9 cellular contexts compared by ENCODE assay signal in the genomic region with DNA sequence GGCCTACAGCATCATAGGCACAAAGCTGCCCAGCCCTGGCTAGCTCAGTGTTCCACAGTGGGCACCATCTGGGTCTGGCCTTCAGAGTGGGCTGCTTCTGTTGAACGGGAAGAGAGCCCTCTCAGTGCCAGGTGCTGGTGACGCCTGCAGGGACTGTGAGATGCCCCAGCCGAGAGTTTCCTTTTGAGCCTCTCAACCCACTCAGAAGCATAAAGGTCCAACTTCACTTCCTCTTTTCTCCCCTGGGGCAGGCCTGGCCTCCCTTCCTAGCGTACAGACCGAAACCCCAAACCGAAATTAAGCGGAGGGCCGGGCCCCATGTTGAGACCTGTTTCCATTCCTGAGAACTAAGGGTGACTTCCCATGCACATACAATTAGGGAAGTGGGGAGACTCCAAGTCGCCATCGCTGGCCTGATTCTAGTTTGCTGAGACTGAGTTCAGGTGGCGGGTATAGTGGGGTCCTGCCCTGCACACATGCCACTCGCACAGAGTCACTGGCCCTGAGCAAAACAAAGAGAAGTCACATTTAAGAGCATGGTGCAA. TPM values are rescaled to one million over a fixed set of nuclear protein-coding genes. Genes with fewer than 3 reads are reported as not detected.
DNase-seq lines count a peak whose midpoint lies in the region; ATAC-seq, FAIRE-seq and TF ChIP-seq lines count a peak whose summit lies in the region.
"Had no signal": no experiment of that assay in that cellular context is flagged by ENCODE, and none has a peak within 500 bp of the region (broad histone marks: within the 10 kb centered on the region; RNA-seq: fewer than 3 reads in every experiment).

No MANE protein-coding gene starts in this region.

- peak overlapping the region; percentile 88 to 99 (median 94) for H3K27ac Mint-ChIP-seq in CD8-positive, alpha-beta memory T cell

- peaks cover 42 to 71% (median 46%) of the 10 kb centered on the region in 3 donors for H3K4me1 Mint-ChIP-seq in CD8-positive, alpha-beta memory T cell
- H3K4me1 Mint-ChIP-seq in activated T-cell treated with anti-CD3 and anti-CD28 coated beads, Interleukin-2, amount 50 U/mL, for 4 hours (ENCODE audit: low read depth), result peaks cover 53% of the 10 kb centered on the region

- BruUV-seq in mammary epithelial cell (replicated peaks; lab: Mats Ljungman, UMichigan), result no TSS peak

- H3K9me3 Mint-ChIP-seq in CD8-positive, alpha-beta memory T cell, result no peaks in the 10 kb centered on the region
- no peaks in the 10 kb centered on the region for H3K9me3 Mint-ChIP-seq in activated T-cell treated with anti-CD3 and anti-CD28 coated beads, Interleukin-2, amount 50 U/mL, for 4 hours

- TF ChIP-seq CTCF in mammary epithelial cell (conservative IDR thresholded peaks at IDR 0.05 in 1 of 2, IDR thresholded peaks at IDR 0.05 in 1 of 2; ENCODE audit: extremely low read depth in 1 of 2, insufficient read depth in 1 of 2, low read depth in 1 of 2, low read length in 2 of 2), result no peak

- H3K9me3 ChIP-seq in CD8-positive, alpha-beta memory T cell (ENCODE audit: low read length), result no peaks in the 10 kb centered on the region
- H3K9me3 ChIP-seq in small intestine (ENCODE audit: control insufficient read depth, low read depth) (no peaks in the 10 kb centered on the region), mammary epithelial cell (replicated peaks; ENCODE audit: insufficient read depth, low read length) (no peaks in the 10 kb centered on the region)
- H3K9me3 ChIP-seq: adrenal gland had no signal

- H3K9ac ChIP-seq in mammary epithelial cell (ENCODE audit: insufficient read depth, low read length), result no peak overlapping the region

- FAIRE-seq in small intestine (lab: Jason Lieb, UNC), result no peak

- no peaks in the 10 kb centered on the region for H3K27me3 Mint-ChIP-seq in CD8-positive, alpha-beta memory T cell
- H3K27me3 Mint-ChIP-seq in activated T-cell treated with anti-CD3 and anti-CD28 coated beads, Interleukin-2, amount 50 U/mL, for 4 hours (ENCODE audit: low read depth), result no peaks in the 10 kb centered on the region

- peak overlapping the region; percentile 33 to 87 (median 83) for H3K4me3 Mint-ChIP-seq in CD8-positive, alpha-beta memory T cell
- peak overlapping the region; percentile 32 for H3K4me3 Mint-ChIP-seq in activated T-cell treated with anti-CD3 and anti-CD28 coated beads, Interleukin-2, amount 50 U/mL, for 4 hours

- WGBS in small intestine, 3 donors, result 68 to 84% (median 74%) methylated on average over 12 of the region's 12 CpGs
- 98% methylated on average over 12 of the region's 12 CpGs for WGBS in mammary epithelial cell (ENCODE audit: low coverage, missing lambda C conversion rate)

- peaks cover 37% of the 10 kb centered on the region for H3K4me1 ChIP-seq in CD8-positive, alpha-beta memory T cell (ENCODE audit: insufficient read depth, low read length)
- peaks cover 7 to 9% of the 10 kb centered on the region in 2 donors for H3K4me1 ChIP-seq in small intestine (ENCODE audit: control insufficient read depth in 2 of 2, insufficient read depth in 1 of 2, low read depth in 1 of 2, low read length in 1 of 2)
- H3K4me1 ChIP-seq in mammary epithelial cell (ENCODE audit: insufficient read depth, low read length), result no peaks in the 10 kb centered on the region

- DNase-seq in CD8-positive, alpha-beta memory T cell, result peak in 1 of 5 donors; percentile 55
- no peak for DNase-seq in activated T-cell treated with anti-CD3 and anti-CD28 coated beads, Interleukin-2, amount 50 U/mL, for 4 hours
- DNase-seq in small intestine (no peak), activated gamma-delta T cell treated with Interleukin-2 at 50 U/mL for 16 hours (no peak), mammary epithelial cell (no peak), hepatic stellate cell (ENCODE audit: low spot score) (no peak)

- H3K4me3 ChIP-seq in CD8-positive, alpha-beta memory T cell (ENCODE audit: low read length), result no peak overlapping the region
- H3K4me3 ChIP-seq in small intestine (ENCODE audit: low read depth in 1 of 2, low read length in 2 of 2) (no peak overlapping the region), mammary epithelial cell (replicated peaks in 1 of 3; ENCODE audit: insufficient read depth in 1 of 3, low read depth in 2 of 3, low read length in 3 of 3) (no peak overlapping the region)
- H3K4me3 ChIP-seq: adrenal gland had no signal

- peaks cover 52% of the 10 kb centered on the region for H3K79me2 ChIP-seq in mammary epithelial cell (ENCODE audit: insufficient read depth, low read length)

- peaks cover 30% of the 10 kb centered on the region for H3K36me3 ChIP-seq in CD8-positive, alpha-beta memory T cell (ENCODE audit: insufficient read depth, low read length)
- H3K36me3 ChIP-seq in small intestine (ENCODE audit: control insufficient read depth in 2 of 2, insufficient read depth in 2 of 2, low read length in 2 of 2) (peaks cover 11 to 21% of the 10 kb centered on the region in 2 donors), mammary epithelial cell (ENCODE audit: insufficient read depth, low read length) (peaks cover 3% of the 10 kb centered on the region)

- H3K4me2 ChIP-seq in mammary epithelial cell (ENCODE audit: insufficient read depth, low read depth, low read length), result no peak overlapping the region

- H3K27ac ChIP-seq in CD8-positive, alpha-beta memory T cell (ENCODE audit: low read depth, low read length), result no peak overlapping the region
- peak overlapping the region; percentile 89 to 94 for H3K27ac ChIP-seq in small intestine (ENCODE audit: low read depth in 1 of 2, low read length in 1 of 2)
- no peak overlapping the region for H3K27ac ChIP-seq in mammary epithelial cell (ENCODE audit: insufficient read depth, low read depth, low read length)

- CTCF ChIA-PET in CD8-positive, alpha-beta memory T cell (lab: Charles Lee), result interaction anchor here (0.6 to 1.4 kb wide), 5 partner anchors 10 to 282 kb away, joined by 3 read pairs; no protein-coding TSS in a partner anchor
- CTCF ChIA-PET in mammary epithelial cell (lab: Charles Lee; ENCODE audit: low non-redundant PET), result interaction anchor here (0.6 kb wide), 1 partner anchor 941 kb away, joined by 3 read pairs; no protein-coding TSS in a partner anchor

- H2AFZ ChIP-seq in mammary epithelial cell (ENCODE audit: low read depth, low read length), result no peak overlapping the region

- H4K20me1 ChIP-seq in mammary epithelial cell (ENCODE audit: insufficient read depth, low read length), result no peaks in the 10 kb centered on the region

- POLR2A ChIA-PET in CD8-positive, alpha-beta memory T cell (lab: Charles Lee), result interaction anchor here (1.3 kb wide), 1 partner anchor 48 kb away, joined by 6 read pairs; no protein-coding TSS in a partner anchor

- peak; percentile 83 for ATAC-seq in GM19395 (IDR thresholded peaks at IDR 0.05; ENCODE audit: unreplicated experiment)
- ATAC-seq in HG03432 (IDR thresholded peaks at IDR 0.05; ENCODE audit: unreplicated experiment), result peak; percentile 80
- peak; percentile 63 to 77 for ATAC-seq in activated T-cell treated with anti-CD3 and anti-CD28 coated beads, Interleukin-2, amount 50 U/mL, for 4 hours

- intact Hi-C loops in mammary epithelial cell (cut with micrococcal nuclease), result no loop called here

- dilution Hi-C loops in mammary epithelial cell (cut with HindIII; ENCODE audit: low sequenced_read_pairs), result no loop called here

- no peaks in the 10 kb centered on the region for H3K27me3 ChIP-seq in CD8-positive, alpha-beta memory T cell (ENCODE audit: insufficient read depth, low read length, poor library complexity, severe bottlenecking)
- H3K27me3 ChIP-seq in small intestine (ENCODE audit: control insufficient read depth in 2 of 2, insufficient read depth in 2 of 2, low read length in 2 of 2) (no peaks in the 10 kb centered on the region), mammary epithelial cell (ENCODE audit: insufficient read depth, low read length) (no peaks in the 10 kb centered on the region)
- H3K27me3 ChIP-seq: adrenal gland had no signal

- H3K36me3 Mint-ChIP-seq in CD8-positive, alpha-beta memory T cell, result peaks cover 0 to 79% (median 8%) of the 10 kb centered on the region in 3 donors
- H3K36me3 Mint-ChIP-seq in activated T-cell treated with anti-CD3 and anti-CD28 coated beads, Interleukin-2, amount 50 U/mL, for 4 hours (ENCODE audit: insufficient read depth), result peaks cover 22% of the 10 kb centered on the region

- in situ Hi-C loops in mammary epithelial cell (cut with MboI; ENCODE audit: low sequenced_read_pairs in 2 of 2), result no loop called here

RNA-seq across cellular contexts. Expression of a gene that starts 6.9 kb away (rescaled TPM):
- total RNA-seq in CD8-positive, alpha-beta memory T cell, result 100 to 1,000 TPM; 268 to 298 TPM
- 86.3 TPM for polyA plus RNA-seq in CD8-positive, alpha-beta memory T cell
- total RNA-seq in activated T-cell treated with anti-CD3 and anti-CD28 coated beads, Interleukin-2, amount 50 U/mL, for 4 hours, result 100 to 1,000 TPM; 140 to 167 (median 153) TPM
- 100 to 1,000 TPM in 1 of 3 donors, 10 to 100 TPM in 2; 58.0 to 107 (median 82.7) TPM for polyA plus RNA-seq in small intestine
- 10 to 100 TPM; 46.0 to 70.1 TPM for total RNA-seq in mammary epithelial cell
- polyA plus RNA-seq in mammary epithelial cell, result 131 TPM
- polyA minus RNA-seq in mammary epithelial cell, result 123 TPM

RNA-seq across cellular contexts. Expression of a gene that starts 24.9 kb away (rescaled TPM):
- total RNA-seq in CD8-positive, alpha-beta memory T cell, result 1 to 10 TPM; 8.6 to 9.3 TPM
- 12.8 TPM for polyA plus RNA-seq in CD8-positive, alpha-beta memory T cell
- 1 to 10 TPM; 5.7 to 9.2 (median 7.0) TPM for total RNA-seq in activated T-cell treated with anti-CD3 and anti-CD28 coated beads, Interleukin-2, amount 50 U/mL, for 4 hours
- 10 to 100 TPM; 14.8 to 31.3 (median 22.7) TPM for polyA plus RNA-seq in small intestine
- under 1 TPM; under 0.01 to 0.28 TPM for total RNA-seq in mammary epithelial cell
- 0.03 TPM for polyA plus RNA-seq in mammary epithelial cell
- polyA minus RNA-seq in mammary epithelial cell, result not detected

RNA-seq across cellular contexts. Expression of a gene that starts 42.3 kb away (rescaled TPM):
- total RNA-seq in CD8-positive, alpha-beta memory T cell, result 100 to 1,000 TPM; 259 to 270 TPM
- 127 TPM for polyA plus RNA-seq in CD8-positive, alpha-beta memory T cell
- 100 to 1,000 TPM; 153 to 177 (median 168) TPM for total RNA-seq in activated T-cell treated with anti-CD3 and anti-CD28 coated beads, Interleukin-2, amount 50 U/mL, for 4 hours
- polyA plus RNA-seq in small intestine (100 to 1,000 TPM; 135 to 238 (median 152) TPM), mammary epithelial cell (499 TPM)
- 100 to 1,000 TPM; 716 to 802 TPM for total RNA-seq in mammary epithelial cell
- polyA minus RNA-seq in mammary epithelial cell, result 299 TPM

RNA-seq across cellular contexts. Expression of a gene that starts 54.8 kb away (rescaled TPM):
- total RNA-seq in CD8-positive, alpha-beta memory T cell, result not detected
- polyA plus RNA-seq in CD8-positive, alpha-beta memory T cell, result not detected
- not detected for total RNA-seq in activated T-cell treated with anti-CD3 and anti-CD28 coated beads, Interleukin-2, amount 50 U/mL, for 4 hours
- polyA plus RNA-seq in small intestine (not detected), mammary epithelial cell (not detected)
- total RNA-seq in mammary epithelial cell, result not detected
- polyA minus RNA-seq in mammary epithelial cell, result not detected
- total RNA-seq: adrenal gland had no signal
- polyA plus RNA-seq: adrenal gland had no signal

Comparison
In these comparisons a context has a peak if more than half of its experiments do, and no peak if none do; other contexts are left out.
1. H3K27ac ChIP-seq: peak in small intestine (2 of 2); none in CD8-positive, alpha-beta memory T cell (single experiment) and mammary epithelial cell (single experiment).
2. RNA of a gene that starts 24.9 kb away (total RNA-seq): 8.6 to 9.3 TPM in CD8-positive, alpha-beta memory T cell and 5.7 to 9.2 TPM in activated T-cell treated with anti-CD3 and anti-CD28 coated beads, Interleukin-2, amount 50 U/mL, for 4 hours; under 0.01 to 0.28 TPM in mammary epithelial cell; every median in the first group is over 4 times any median in the second.
3. Peak in every context shown above with its lines, with median percentiles within 50 percentile points of each other: ATAC-seq.